ENCODE assay signal across 8 cellular contexts in genomic region chr6:71496018-71496800, GRCh38.
DNase-seq lines count a peak whose midpoint lies in the region; ATAC-seq, FAIRE-seq and TF ChIP-seq lines count a peak whose summit lies in the region.

No MANE protein-coding gene starts in this region.

- H3K27me3 ChIP-seq in PC-3 (ENCODE audit: low read length) (no peaks in the 10 kb centered on the region), body of pancreas (no peaks in the 10 kb centered on the region)
- no peaks in the 10 kb centered on the region for H3K27me3 ChIP-seq in effector memory CD4-positive, alpha-beta T cell (replicated peaks; ENCODE audit: control insufficient read depth, insufficient read depth, low read length, poor library complexity, severe bottlenecking)

- TF ChIP-seq CTCF in PC-3 (conservative IDR thresholded peaks at IDR 0.05; ENCODE audit: low read depth, low read length): no peak
- TF ChIP-seq CTCF in kidney (IDR thresholded peaks at IDR 0.05; ENCODE audit: borderline replicate concordance, extremely low read depth, insufficient read depth): no peak
- TF ChIP-seq CTCF in body of pancreas (IDR thresholded peaks at IDR 0.05): no peak

- H3K9ac ChIP-seq in PC-3 (ENCODE audit: low read length): no peak overlapping the region
- no peak overlapping the region for H3K9ac ChIP-seq in kidney (ENCODE audit: low read length in 2 of 2)

- H3F3A ChIP-seq in PC-3 (ENCODE audit: low read length, unreplicated experiment): no peaks in the 10 kb centered on the region

- FAIRE-seq in kidney (lab: Jason Lieb, UNC): no peak

- ATAC-seq in GM18511 (IDR thresholded peaks at IDR 0.05; ENCODE audit: unreplicated experiment) (peak; percentile 99), HG02571 (IDR thresholded peaks at IDR 0.05; ENCODE audit: unreplicated experiment) (peak; percentile 100), PC-3 (no peak), body of pancreas (no peak)

- CTCF ChIA-PET in PC-3 (lab: Charles Lee): no interaction called here

- 0 out of 2 replicates have a peak overlapping the region, but pooled peaks have one; percentile 18 for H2AFZ ChIP-seq in PC-3 (ENCODE audit: low read length)

- no peak for DNase-seq in PC-3
- no peak for DNase-seq in kidney
- no peak for DNase-seq in central memory CD4-positive, alpha-beta T cell
- no peak for DNase-seq in effector memory CD4-positive, alpha-beta T cell
- no peak for DNase-seq in HuH-7 (ENCODE audit: low spot score)
- no peak for DNase-seq in body of pancreas

- 36 to 39% methylated on average over 5 of the region's 5 CpGs for WGBS in body of pancreas, 2 donors

- TF ChIP-seq POLR2A in body of pancreas (IDR thresholded peaks at IDR 0.05): no peak

- H3K27ac ChIP-seq in PC-3 (ENCODE audit: low read length) (no peak overlapping the region), kidney (ENCODE audit: low read depth in 2 of 2, low read length in 2 of 2) (peak overlapping the region in 1 of 2 donors; percentile 71), body of pancreas (peak overlapping the region in 1 of 4 donors; percentile 15)
- H3K27ac ChIP-seq in effector memory CD4-positive, alpha-beta T cell (ENCODE audit: insufficient read depth, low read length, poor library complexity, severe bottlenecking): no peak overlapping the region

- no peaks in the 10 kb centered on the region for H3K79me2 ChIP-seq in PC-3 (ENCODE audit: low read length)

- H3K9me3 ChIP-seq in PC-3 (ENCODE audit: low read length) (no peaks in the 10 kb centered on the region), kidney (ENCODE audit: control insufficient read depth in 1 of 2, low read length in 2 of 2) (no peaks in the 10 kb centered on the region), body of pancreas (no peaks in the 10 kb centered on the region)
- no peaks in the 10 kb centered on the region for H3K9me3 ChIP-seq in effector memory CD4-positive, alpha-beta T cell (ENCODE audit: control insufficient read depth, low read length)

- BruUV-seq in PC-3 (replicated peaks; lab: Mats Ljungman, UMichigan): no TSS peak

- POLR2A ChIA-PET in PC-3 (lab: Charles Lee; ENCODE audit: unreplicated experiment): no interaction called here

- no peak overlapping the region for H3K4me2 ChIP-seq in PC-3 (ENCODE audit: low read length)

- H3K4me1 ChIP-seq in PC-3 (ENCODE audit: insufficient read depth, low read length): no peaks in the 10 kb centered on the region
- peaks cover 0 to 4% of the 10 kb centered on the region in 2 donors for H3K4me1 ChIP-seq in kidney (ENCODE audit: control insufficient read depth in 1 of 2, insufficient read depth in 1 of 2, low read depth in 1 of 2, low read length in 2 of 2)
- no peaks in the 10 kb centered on the region for H3K4me1 ChIP-seq in effector memory CD4-positive, alpha-beta T cell (ENCODE audit: control insufficient read depth, insufficient read depth, low read length, poor library complexity, severe bottlenecking)
- H3K4me1 ChIP-seq in body of pancreas: peaks cover 9% of the 10 kb centered on the region

- H3K4me3 ChIP-seq in PC-3 (ENCODE audit: low read length): no peak overlapping the region
- H3K4me3 ChIP-seq in kidney (ENCODE audit: low read length in 2 of 2): peak overlapping the region; percentile 27 to 47
- H3K4me3 ChIP-seq in effector memory CD4-positive, alpha-beta T cell (ENCODE audit: insufficient read depth, low read depth, low read length, poor library complexity, severe bottlenecking): no peak overlapping the region
- no peak overlapping the region for H3K4me3 ChIP-seq in body of pancreas

- intact Hi-C loops in PC-3 (cut with micrococcal nuclease) (no loop called here), kidney (cut with DNase I) (no loop called here), body of pancreas (cut with DNase I) (no loop called here)

- no peaks in the 10 kb centered on the region for H4K20me1 ChIP-seq in PC-3 (ENCODE audit: low read length)

- no peaks in the 10 kb centered on the region for H3K9me2 ChIP-seq in PC-3 (replicated peaks; ENCODE audit: low read length)

- no peaks in the 10 kb centered on the region for H3K36me3 ChIP-seq in PC-3 (ENCODE audit: low read depth, low read length)
- no peaks in the 10 kb centered on the region for H3K36me3 ChIP-seq in kidney (ENCODE audit: control insufficient read depth in 1 of 2, insufficient read depth in 2 of 2, low read length in 2 of 2)
- no peaks in the 10 kb centered on the region for H3K36me3 ChIP-seq in effector memory CD4-positive, alpha-beta T cell (ENCODE audit: control insufficient read depth, insufficient read depth, low read length)
- H3K36me3 ChIP-seq in body of pancreas (replicated peaks in 1 of 2; ENCODE audit: insufficient read depth in 1 of 2, low read depth in 2 of 2): no peaks in the 10 kb centered on the region

Comparison
In these comparisons a context has a peak if more than half of its experiments do, and no peak if none do; other contexts are left out.
1. ATAC-seq: peak in GM18511 (single experiment) and HG02571 (single experiment); none in PC-3 (single experiment) and body of pancreas (single experiment).
2. H3K4me3 ChIP-seq: peak in kidney (2 of 2); none in PC-3 (single experiment), effector memory CD4-positive, alpha-beta T cell (single experiment) and body of pancreas (0 of 2).